ENCODE assay signal across 1 cellular context in genomic region chr12:13436182-13436581, GRCh38.
TF ChIP-seq lines count a peak whose summit lies in the region.

No MANE protein-coding gene starts in this region.

TF ChIP-seq in H1, 55 proteins besides CTCF, POLR2A, EP300 and RAD21:
- no peak for TF ChIP-seq CHD1 (IDR thresholded peaks at IDR 0.05; ENCODE audit: low read depth, low read length)
- no peak for TF ChIP-seq RXRA (IDR thresholded peaks at IDR 0.05; ENCODE audit: insufficient read depth, low read depth, low read length)
- no peak for TF ChIP-seq CBX8 (IDR thresholded peaks at IDR 0.05; ENCODE audit: borderline replicate concordance, low read depth, low read length)
- TF ChIP-seq ZNF274 (IDR thresholded peaks at IDR 0.05; ENCODE audit: borderline replicate concordance, extremely low read depth, low read length), result no peak
- no peak for TF ChIP-seq SIN3A (conservative IDR thresholded peaks at IDR 0.05 in 1 of 2, IDR thresholded peaks at IDR 0.05 in 1 of 2; ENCODE audit: low read depth in 1 of 2, low read length in 2 of 2)
- TF ChIP-seq USF2 (IDR thresholded peaks at IDR 0.05; ENCODE audit: low read length), result no peak
- TF ChIP-seq GABPA (IDR thresholded peaks at IDR 0.05; ENCODE audit: borderline replicate concordance, insufficient read depth, low read length), result no peak
- TF ChIP-seq KDM4A (IDR thresholded peaks at IDR 0.05; ENCODE audit: low read depth, low read length, severe bottlenecking), result no peak
- TF ChIP-seq EGR1 (IDR thresholded peaks at IDR 0.05; ENCODE audit: borderline replicate concordance, low read depth, low read length), result no peak
- no peak for TF ChIP-seq ATF2 (IDR thresholded peaks at IDR 0.05; ENCODE audit: low read length)
- no peak for TF ChIP-seq TAF7 (optimal IDR thresholded peaks at IDR 0.05; ENCODE audit: borderline replicate concordance, low read depth, low read length)
- TF ChIP-seq BRCA1 (IDR thresholded peaks at IDR 0.05; ENCODE audit: low read depth, low read length), result no peak
- TF ChIP-seq SP1 (IDR thresholded peaks at IDR 0.05; ENCODE audit: low read depth, low read length), result no peak
- no peak for TF ChIP-seq SP4 (IDR thresholded peaks at IDR 0.05; ENCODE audit: low read length)
